19 cellular contexts compared by ENCODE assay signal in genomic region chr6:83152913-83153312, GRCh38.
"Had no signal": no experiment of that assay in that cellular context is flagged by ENCODE, and none has a peak within 500 bp of the region (broad histone marks: within the 10 kb centered on the region; RNA-seq: fewer than 3 reads in every experiment).

No MANE protein-coding gene starts in this region.

- FAIRE-seq: islet of Langerhans had no signal

- H3K27me3 ChIP-seq: breast epithelium, spleen, tibial nerve had no signal

- H3K27ac ChIP-seq: breast epithelium, spleen, tibial nerve had no signal

- H3K4me3 ChIP-seq: breast epithelium, spleen, tibial nerve had no signal

- H3K9me3 ChIP-seq: breast epithelium, spleen, tibial nerve had no signal

- H3K4me1 ChIP-seq: breast epithelium, spleen, tibial nerve had no signal

- ATAC-seq: activated CD8-positive, alpha-beta T cell treated with anti-CD3 and anti-CD28 coated beads for 36 hours; activated naive CD8-positive, alpha-beta T cell treated with anti-CD3 and anti-CD28 coated beads, Interleukin-2, amount 50 U/mL, for 24 hours; activated T-cell treated with anti-CD3 and anti-CD28 coated beads, Interleukin-2, amount 50 U/mL, for 4 hours; activated T-helper 17 cell treated with anti-CD3 and anti-CD28 coated beads, Interleukin-2, amount 50 U/mL, for 72 hours; naive thymus-derived CD8-positive, alpha-beta T cell; right cardiac atrium had no signal

- DNase-seq: activated B cell treated with CpG ODN at 0.5 μM for 24 hours; activated CD4-positive, alpha-beta T cell treated with anti-CD3 and anti-CD28 coated beads, Interleukin-2, amount 50 U/mL, for 1 hour; activated CD8-positive, alpha-beta T cell treated with anti-CD3 and anti-CD28 coated beads for 36 hours; activated naive CD8-positive, alpha-beta T cell treated with anti-CD3 and anti-CD28 coated beads, Interleukin-2, amount 50 U/mL, for 24 hours; activated T-cell treated with anti-CD3 and anti-CD28 coated beads, Interleukin-2, amount 50 U/mL, for 4 hours; amygdala; central memory CD4-positive, alpha-beta T cell; effector CD4-positive, alpha-beta T cell; glutamatergic neuron; midbrain; naive thymus-derived CD8-positive, alpha-beta T cell; occipital lobe; right cardiac atrium; spleen; stimulated activated naive CD4-positive, alpha-beta T cell treated with Interleukin-2 at 50 U/mL for 16 hours had no signal
